ENCODE assay signal across 19 cellular contexts in the genomic region with DNA sequence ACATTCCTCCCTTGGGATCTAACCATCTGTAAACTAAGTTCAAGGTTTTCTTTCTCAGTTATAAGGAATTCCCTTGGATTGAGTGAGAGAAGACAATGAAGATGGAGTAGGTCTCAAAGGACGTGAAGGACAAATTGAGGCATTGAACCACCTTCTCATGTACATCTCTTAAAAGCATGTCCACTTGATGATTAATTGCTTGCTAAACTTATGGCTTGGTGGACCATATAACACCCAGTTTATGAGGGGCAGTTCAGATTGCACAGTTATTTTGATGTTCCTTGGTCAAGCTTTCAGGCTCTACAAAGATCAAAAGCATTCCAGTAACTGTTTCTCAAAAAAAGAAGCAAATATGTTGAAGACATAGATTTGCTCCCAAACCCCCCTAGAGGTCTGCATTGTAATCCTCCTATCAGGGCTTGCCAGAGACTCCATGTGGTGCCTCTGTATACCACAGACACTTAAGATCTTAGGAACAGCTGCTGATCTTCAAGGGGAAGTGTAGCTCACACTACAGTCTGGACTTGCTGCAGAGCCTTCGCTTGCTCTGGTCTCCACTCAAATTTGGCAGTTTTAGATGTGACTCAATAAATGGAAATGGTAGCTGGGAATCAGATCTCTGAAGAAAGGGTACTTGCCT. TPM values are rescaled to one million over a fixed set of nuclear protein-coding genes. Genes with fewer than 3 reads are reported as not detected.
DNase-seq lines count a peak whose midpoint lies in the region; ATAC-seq, FAIRE-seq and TF ChIP-seq lines count a peak whose summit lies in the region.
"Had no signal": no experiment of that assay in that cellular context is flagged by ENCODE, and none has a peak within 500 bp of the region (broad histone marks: within the 10 kb centered on the region; RNA-seq: fewer than 3 reads in every experiment).

No MANE protein-coding gene starts in this region.

- H3K4me3 ChIP-seq in A673 (ENCODE audit: low read depth, low read length, poor library complexity, severe bottlenecking) = no peak overlapping the region
- H3K4me3 ChIP-seq: sigmoid colon had no signal

- peak; percentile 48 for ATAC-seq in GM21619 (IDR thresholded peaks at IDR 0.05; ENCODE audit: unreplicated experiment)
- no peak for ATAC-seq in GM18502 (IDR thresholded peaks at IDR 0.05; ENCODE audit: poor library complexity, unreplicated experiment)
- ATAC-seq in HG02973 (IDR thresholded peaks at IDR 0.05; ENCODE audit: unreplicated experiment) = no peak
- ATAC-seq: activated naive CD8-positive, alpha-beta T cell treated with anti-CD3 and anti-CD28 coated beads, Interleukin-2, amount 50 U/mL, for 24 hours; activated T-cell treated with anti-CD3 and anti-CD28 coated beads, Interleukin-2, amount 50 U/mL, for 72 hours had no signal

- POLR2A ChIA-PET in A673 (lab: Charles Lee; ENCODE audit: low non-redundant PET) = no interaction called here

- no peaks in the 10 kb centered on the region for H3K27me3 ChIP-seq in A673 (replicated peaks; ENCODE audit: insufficient read depth, low read depth, low read length, poor library complexity)
- H3K27me3 ChIP-seq: sigmoid colon had no signal

- no peaks in the 10 kb centered on the region for H3K36me3 ChIP-seq in A673 (ENCODE audit: insufficient read depth, low read length, poor library complexity, severe bottlenecking)
- H3K36me3 ChIP-seq: sigmoid colon had no signal

- H3K4me1 ChIP-seq in A673 (ENCODE audit: insufficient read depth, low read length, poor library complexity, severe bottlenecking) = no peaks in the 10 kb centered on the region

- TF ChIP-seq POLR2A in erythroblast (IDR thresholded peaks at IDR 0.05; ENCODE audit: low read length) = no peak

- no TSS peak for BruUV-seq in A673 (replicated peaks; lab: Mats Ljungman, UMichigan)

- DNase-seq in A673 (ENCODE audit: low spot score) = peak; percentile 51
- peak; percentile 91 for DNase-seq in OCI-M1 (lab: John Stamatoyannopoulos, UW)
- peak; percentile 34 to 71 for DNase-seq in erythroblast (lab: John Stamatoyannopoulos, UW)
- DNase-seq in middle frontal gyrus (ENCODE audit: extremely low spot score, low spot score) = no peak
- DNase-seq in GM19239 (ENCODE audit: insufficient read length, low spot score) = no peak
- DNase-seq: activated CD4-positive, alpha-beta memory T cell treated with anti-CD3 and anti-CD28 coated beads, Interleukin-2, amount 10 ng/mL, durations not matched to agents 7 days and 5 days; activated naive CD8-positive, alpha-beta T cell treated with anti-CD3 and anti-CD28 coated beads, Interleukin-2, amount 50 U/mL, for 24 hours; activated T-cell treated with anti-CD3 and anti-CD28 coated beads, Interleukin-2, amount 50 U/mL, for 72 hours; GF-D8; hippocampal formation; NCI-H1930; NCI-H526; sigmoid colon; stimulated activated CD4-positive, alpha-beta T cell treated with anti-CD3 and anti-CD28 coated beads, Interleukin-2, amount 100 ng/mL, for 48 hours had no signal

- CTCF ChIA-PET in A673 (lab: Charles Lee) = no interaction called here

- peak; percentile 20; the same call in 1 of the 2 replicates for TF ChIP-seq CTCF in A673 (conservative IDR thresholded peaks at IDR 0.05; ENCODE audit: low read depth, low read length)

- H3K9me3 ChIP-seq in A673 (ENCODE audit: low read depth, low read length, poor library complexity, severe bottlenecking) = no peaks in the 10 kb centered on the region
- H3K9me3 ChIP-seq: sigmoid colon had no signal

- FAIRE-seq in GM19239 (lab: Jason Lieb, UNC) = no peak

- no peak overlapping the region for H3K27ac ChIP-seq in A673 (ENCODE audit: low read depth, low read length, poor library complexity, severe bottlenecking)
- H3K27ac ChIP-seq: sigmoid colon, VCaP had no signal

- intact Hi-C loops in A673 (cut with micrococcal nuclease; ENCODE audit: unreplicated experiment) = loop anchor here (10.0 kb wide), 1 partner anchor 45 kb away; no protein-coding TSS in a partner anchor

RNA-seq across cellular contexts. Expression of gene ALDH1A1, which starts 56.9 kb away (rescaled TPM):
- total RNA-seq in A673 (2021) = 8.7 and 8.8 TPM in 2 replicates
- total RNA-seq: activated CD4-positive, alpha-beta memory T cell treated with anti-CD3 and anti-CD28 coated beads, Interleukin-2, amount 10 ng/mL, durations not matched to agents 7 days and 5 days; activated T-cell treated with anti-CD3 and anti-CD28 coated beads, Interleukin-2, amount 50 U/mL, for 72 hours; osteocyte had no signal

Comparison
In these comparisons a context has a peak if more than half of its experiments do, and no peak if none do; other contexts are left out.
1. DNase-seq: peak in A673 (single experiment), OCI-M1 (single experiment) and erythroblast (2 of 2); none in middle frontal gyrus (single experiment) and GM19239 (single experiment).